ENCODE assay signal across 25 cellular contexts in genomic region chr5:133405275-133406034, GRCh38.
"Had no signal": no experiment of that assay in that cellular context is flagged by ENCODE, and none has a peak within 500 bp of the region (broad histone marks: within the 10 kb centered on the region; RNA-seq: fewer than 3 reads in every experiment).

No MANE protein-coding gene starts in this region.

- H3K9me3 Mint-ChIP-seq: activated naive CD4-positive, alpha-beta T cell treated with anti-CD3 and anti-CD28 coated beads, Interleukin-2, amount 10 ng/mL, durations not matched to agents 7 days and 5 days; activated naive CD8-positive, alpha-beta T cell treated with anti-CD3 and anti-CD28 coated beads for 36 hours; activated T-cell treated with anti-CD3 and anti-CD28 coated beads, Interleukin-2, amount 50 U/mL, for 72 hours; activated T-helper 2 cell treated with anti-CD3 and anti-CD28 coated beads, Interferon-gamma antibody, Interleukin-2, Interleukin-4, amounts not matched to agents 10 μg/mL and 5 μg/mL and 100 μg/mL, durations not matched to agents 14 hours and 24 hours and 36 hours; WTC11 had no signal

- H3K27ac Mint-ChIP-seq: activated CD8-positive, alpha-beta memory T cell treated with anti-CD3 and anti-CD28 coated beads, Interleukin-2, amount 10 ng/mL, durations not matched to agents 7 days and 5 days; activated CD8-positive, alpha-beta T cell treated with anti-CD3 and anti-CD28 coated beads, Interleukin-2, amount 10 ng/mL, durations not matched to agents 7 days and 5 days; activated naive CD4-positive, alpha-beta T cell treated with anti-CD3 and anti-CD28 coated beads, Interleukin-2, amount 10 ng/mL, durations not matched to agents 7 days and 5 days; activated naive CD8-positive, alpha-beta T cell treated with anti-CD3 and anti-CD28 coated beads for 36 hours; activated T-cell treated with anti-CD3 and anti-CD28 coated beads, Interleukin-2, amount 50 U/mL, for 72 hours; activated T-helper 2 cell treated with anti-CD3 and anti-CD28 coated beads, Interferon-gamma antibody, Interleukin-2, Interleukin-4, amounts not matched to agents 10 μg/mL and 5 μg/mL and 100 μg/mL, durations not matched to agents 14 hours and 24 hours and 36 hours; T-helper 17 cell; WTC11 had no signal

- H3K27ac ChIP-seq: brain microvascular endothelial cell, cardiac muscle cell, Peyer's patch, RWPE1, SJCRH30 had no signal

- H3K4me3 ChIP-seq: cardiac muscle cell, K562, Peyer's patch, SJCRH30 had no signal

- H3K36me3 ChIP-seq: brain microvascular endothelial cell, cardiac muscle cell, Peyer's patch, SJCRH30 had no signal

- FAIRE-seq: K562 had no signal

- H3K36me3 Mint-ChIP-seq: activated CD8-positive, alpha-beta memory T cell treated with anti-CD3 and anti-CD28 coated beads, Interleukin-2, amount 10 ng/mL, durations not matched to agents 7 days and 5 days; activated naive CD4-positive, alpha-beta T cell treated with anti-CD3 and anti-CD28 coated beads, Interleukin-2, amount 10 ng/mL, durations not matched to agents 7 days and 5 days; activated naive CD8-positive, alpha-beta T cell treated with anti-CD3 and anti-CD28 coated beads for 36 hours; WTC11 had no signal

- H3K9me3 ChIP-seq: Peyer's patch, SJCRH30 had no signal

- H3K4me3 Mint-ChIP-seq: activated CD8-positive, alpha-beta memory T cell treated with anti-CD3 and anti-CD28 coated beads, Interleukin-2, amount 10 ng/mL, durations not matched to agents 7 days and 5 days; activated CD8-positive, alpha-beta T cell treated with anti-CD3 and anti-CD28 coated beads, Interleukin-2, amount 10 ng/mL, durations not matched to agents 7 days and 5 days; activated naive CD4-positive, alpha-beta T cell treated with anti-CD3 and anti-CD28 coated beads, Interleukin-2, amount 10 ng/mL, durations not matched to agents 7 days and 5 days; activated naive CD8-positive, alpha-beta T cell treated with anti-CD3 and anti-CD28 coated beads for 36 hours; activated T-cell treated with anti-CD3 and anti-CD28 coated beads, Interleukin-2, amount 50 U/mL, for 72 hours; T-helper 17 cell; WTC11 had no signal

- H3K4me1 Mint-ChIP-seq: activated naive CD4-positive, alpha-beta T cell treated with anti-CD3 and anti-CD28 coated beads, Interleukin-2, amount 10 ng/mL, durations not matched to agents 7 days and 5 days; activated naive CD8-positive, alpha-beta T cell treated with anti-CD3 and anti-CD28 coated beads for 36 hours; T-helper 17 cell had no signal

- H3K27me3 ChIP-seq: brain microvascular endothelial cell, cardiac muscle cell, Peyer's patch, SJCRH30 had no signal

- DNase-seq: activated CD4-positive, alpha-beta T cell treated with anti-CD3 and anti-CD28 coated beads for 48 hours; activated CD4-positive, alpha-beta T cell treated with anti-CD3 and anti-CD28 coated beads, Interleukin-2, amount 50 U/mL, for 4 hours; activated CD4-positive, CD25-positive, alpha-beta regulatory T cell treated with anti-CD3 and anti-CD28 coated beads, Interleukin-2, amount 50 U/mL, for 72 hours; activated CD8-positive, alpha-beta T cell treated with anti-CD3 and anti-CD28 coated beads, Interleukin-2, amount 10 ng/mL, durations not matched to agents 7 days and 5 days; activated gamma-delta T cell treated with Interleukin-2 at 50 U/mL for 16 hours; activated naive CD4-positive, alpha-beta T cell treated with anti-CD3 and anti-CD28 coated beads, Interleukin-2, amount 10 ng/mL, durations not matched to agents 7 days and 5 days; activated naive CD8-positive, alpha-beta T cell treated with anti-CD3 and anti-CD28 coated beads for 36 hours; activated T-cell treated with anti-CD3 and anti-CD28 coated beads, Interleukin-2, amount 50 U/mL, for 72 hours; brain microvascular endothelial cell; NCI-H1105 treated with DMSO at 0.1 percent for 48 hours; NCI-H1436 treated with DMSO at 0.1 percent for 48 hours; NCI-H187; NCI-H2081; NCI-H510A treated with DMSO at 0.1 percent for 48 hours; Peyer's patch; Right ventricle myocardium superior; SJCRH30; T-helper 17 cell; T-helper 9 cell had no signal

- H3K4me1 ChIP-seq: Peyer's patch, SJCRH30 had no signal
